ENCODE assay signal across 24 cellular contexts in the genomic region with DNA sequence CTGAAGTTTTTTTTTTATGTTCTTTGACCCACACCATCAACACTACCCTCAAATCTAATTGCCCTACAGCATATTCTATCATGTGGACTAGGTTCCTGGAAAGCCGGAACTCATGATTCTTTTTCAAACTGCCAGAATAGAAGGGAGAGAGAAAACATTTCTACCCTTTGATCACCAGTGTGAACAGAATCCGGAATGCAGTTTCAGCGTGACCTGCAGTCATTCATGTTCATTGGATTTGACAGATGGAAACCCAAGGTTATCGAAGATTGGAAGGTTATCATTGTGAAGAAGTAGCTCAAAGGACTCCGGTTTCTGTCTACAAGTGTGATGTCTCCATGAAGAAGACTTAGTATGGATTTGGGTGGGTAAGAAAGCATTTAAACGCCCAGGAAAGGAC.
"Had no signal": no experiment of that assay in that cellular context is flagged by ENCODE, and none has a peak within 500 bp of the region (broad histone marks: within the 10 kb centered on the region; RNA-seq: fewer than 3 reads in every experiment).

No MANE protein-coding gene starts in this region.

- H3K27ac ChIP-seq: cardiac muscle cell, hepatocyte, left lung, neutrophil, pancreas, psoas muscle, tibial nerve, WERI-Rb-1 had no signal

- DNase-seq: activated CD4-positive, alpha-beta T cell treated with anti-CD3 and anti-CD28 coated beads, Interleukin-2, amount 50 U/mL, for 1 hour; activated CD4-positive, CD25-positive, alpha-beta regulatory T cell treated with anti-CD3 and anti-CD28 coated beads, Interleukin-2, amount 50 U/mL, for 72 hours; activated naive CD4-positive, alpha-beta T cell treated with anti-CD3 and anti-CD28 coated beads for 36 hours; activated naive CD8-positive, alpha-beta T cell treated with anti-CD3 and anti-CD28 coated beads, Interleukin-2, amount 10 ng/mL, durations not matched to agents 7 days and 5 days; activated T-cell treated with anti-CD3 and anti-CD28 coated beads, Interleukin-2, amount 50 U/mL, for 24 hours; amygdala; effector CD4-positive, alpha-beta T cell; foreskin fibroblast; glutamatergic neuron; immature natural killer cell; left lung; mammary epithelial cell; pancreas; psoas muscle; right cardiac atrium; stimulated activated CD4-positive, alpha-beta T cell treated with anti-CD3 and anti-CD28 coated beads, Interleukin-12 subunit alpha, Interleukin-12 subunit beta, amount 100 ng/mL, for 4 hours; stimulated activated naive CD8-positive, alpha-beta T cell treated with anti-CD3 and anti-CD28 coated beads, Interleukin-15, amount 100 ng/mL, for 72 hours; WERI-Rb-1 had no signal

- H2AFZ ChIP-seq: hepatocyte had no signal

- H3K9me3 ChIP-seq: left lung, neutrophil, pancreas, psoas muscle, tibial nerve had no signal

- H3K9me3 Mint-ChIP-seq: activated naive CD4-positive, alpha-beta T cell treated with anti-CD3 and anti-CD28 coated beads for 36 hours; activated naive CD8-positive, alpha-beta T cell treated with anti-CD3 and anti-CD28 coated beads, Interleukin-2, amount 10 ng/mL, durations not matched to agents 7 days and 5 days; activated T-cell treated with anti-CD3 and anti-CD28 coated beads, Interleukin-2, amount 50 U/mL, for 24 hours; dendritic cell treated with granulocyte-macrophage colony-stimulating factor and Interleukin-4, amounts not matched to agents 40 ng/mL and 50 ng/mL, for 4 days; immature natural killer cell; stimulated activated naive CD8-positive, alpha-beta T cell treated with anti-CD3 and anti-CD28 coated beads, Interleukin-15, amount 100 ng/mL, for 72 hours had no signal

- H3K4me3 ChIP-seq: cardiac muscle cell, hepatocyte, left lung, pancreas, psoas muscle, tibial nerve had no signal

- H3K4me3 Mint-ChIP-seq: activated naive CD4-positive, alpha-beta T cell treated with anti-CD3 and anti-CD28 coated beads for 36 hours; activated naive CD8-positive, alpha-beta T cell treated with anti-CD3 and anti-CD28 coated beads, Interleukin-2, amount 10 ng/mL, durations not matched to agents 7 days and 5 days; activated T-cell treated with anti-CD3 and anti-CD28 coated beads, Interleukin-2, amount 50 U/mL, for 24 hours; dendritic cell treated with granulocyte-macrophage colony-stimulating factor and Interleukin-4, amounts not matched to agents 40 ng/mL and 50 ng/mL, for 4 days; immature natural killer cell; nephron; stimulated activated naive CD8-positive, alpha-beta T cell treated with anti-CD3 and anti-CD28 coated beads, Interleukin-15, amount 100 ng/mL, for 72 hours had no signal

- H3K27me3 Mint-ChIP-seq: activated naive CD8-positive, alpha-beta T cell treated with anti-CD3 and anti-CD28 coated beads, Interleukin-2, amount 10 ng/mL, durations not matched to agents 7 days and 5 days; activated T-cell treated with anti-CD3 and anti-CD28 coated beads, Interleukin-2, amount 50 U/mL, for 24 hours; dendritic cell treated with granulocyte-macrophage colony-stimulating factor and Interleukin-4, amounts not matched to agents 40 ng/mL and 50 ng/mL, for 4 days; stimulated activated naive CD8-positive, alpha-beta T cell treated with anti-CD3 and anti-CD28 coated beads, Interleukin-15, amount 100 ng/mL, for 72 hours had no signal

- H3K27me3 ChIP-seq: cardiac muscle cell, hepatocyte, left lung, neutrophil, pancreas, tibial nerve had no signal

- H3K4me2 ChIP-seq: hepatocyte had no signal

- H3K27ac Mint-ChIP-seq: activated naive CD4-positive, alpha-beta T cell treated with anti-CD3 and anti-CD28 coated beads for 36 hours; activated naive CD8-positive, alpha-beta T cell treated with anti-CD3 and anti-CD28 coated beads, Interleukin-2, amount 10 ng/mL, durations not matched to agents 7 days and 5 days; activated T-cell treated with anti-CD3 and anti-CD28 coated beads, Interleukin-2, amount 50 U/mL, for 24 hours; dendritic cell treated with granulocyte-macrophage colony-stimulating factor and Interleukin-4, amounts not matched to agents 40 ng/mL and 50 ng/mL, for 4 days had no signal

- ATAC-seq: left lung; pancreas; psoas muscle; right cardiac atrium; stimulated activated naive CD8-positive, alpha-beta T cell treated with anti-CD3 and anti-CD28 coated beads, Interleukin-15, amount 100 ng/mL, for 72 hours had no signal
